ENCODE assay signal across 15 cellular contexts in genomic region chr20:16462711-16463110, GRCh38.
"Had no signal": no experiment of that assay in that cellular context is flagged by ENCODE, and none has a peak within 500 bp of the region (broad histone marks: within the 10 kb centered on the region; RNA-seq: fewer than 3 reads in every experiment).

No MANE protein-coding gene starts in this region.

- H3K4me3 ChIP-seq: lower lobe of right lung, thoracic aorta, upper lobe of right lung had no signal

- H3K9me3 ChIP-seq: lower lobe of right lung, neutrophil, thoracic aorta, upper lobe of right lung had no signal

- H3K4me1 Mint-ChIP-seq: stimulated activated effector memory CD8-positive, alpha-beta T cell treated with anti-CD3 and anti-CD28 coated beads, Interleukin-12 subunit alpha, Interleukin-12 subunit beta, amount 100 ng/mL, for 72 hours had no signal

- H3K27me3 Mint-ChIP-seq: effector memory CD8-positive, alpha-beta T cell had no signal

- H3K36me3 Mint-ChIP-seq: stimulated activated effector memory CD8-positive, alpha-beta T cell treated with anti-CD3 and anti-CD28 coated beads, Interleukin-12 subunit alpha, Interleukin-12 subunit beta, amount 100 ng/mL, for 72 hours had no signal

- H3K36me3 ChIP-seq: lower lobe of right lung, neutrophil, thoracic aorta, upper lobe of right lung had no signal

- H3K4me3 Mint-ChIP-seq: effector memory CD8-positive, alpha-beta T cell; mesothelial cell of epicardium; stimulated activated effector memory CD8-positive, alpha-beta T cell treated with anti-CD3 and anti-CD28 coated beads, Interleukin-12 subunit alpha, Interleukin-12 subunit beta, amount 100 ng/mL, for 72 hours had no signal

- DNase-seq: activated CD4-positive, CD25-positive, alpha-beta regulatory T cell treated with anti-CD3 and anti-CD28 coated beads, Interleukin-2, amount 50 U/mL, for 72 hours; activated naive CD4-positive, alpha-beta T cell treated with Interleukin-2 at 50 U/mL for 16 hours; dermis blood vessel endothelial cell; effector memory CD8-positive, alpha-beta T cell; foreskin melanocyte; lower lobe of right lung; T1000; upper lobe of right lung had no signal

- H3K27me3 ChIP-seq: neutrophil, upper lobe of right lung had no signal

- H3K27ac Mint-ChIP-seq: effector memory CD8-positive, alpha-beta T cell; mesothelial cell of epicardium; stimulated activated effector memory CD8-positive, alpha-beta T cell treated with anti-CD3 and anti-CD28 coated beads, Interleukin-12 subunit alpha, Interleukin-12 subunit beta, amount 100 ng/mL, for 72 hours had no signal

- FAIRE-seq: astrocyte, bronchial epithelial cell had no signal

- H3K27ac ChIP-seq: epithelial cell of prostate, lower lobe of right lung, neutrophil, thoracic aorta, upper lobe of right lung had no signal

- H3K4me1 ChIP-seq: lower lobe of right lung, upper lobe of right lung had no signal

- H3K9me3 Mint-ChIP-seq: stimulated activated effector memory CD8-positive, alpha-beta T cell treated with anti-CD3 and anti-CD28 coated beads, Interleukin-12 subunit alpha, Interleukin-12 subunit beta, amount 100 ng/mL, for 72 hours had no signal

- ATAC-seq: effector memory CD8-positive, alpha-beta T cell; lower lobe of right lung; stimulated activated effector memory CD8-positive, alpha-beta T cell treated with anti-CD3 and anti-CD28 coated beads, Interleukin-12 subunit alpha, Interleukin-12 subunit beta, amount 100 ng/mL, for 72 hours; upper lobe of right lung had no signal
